8 cellular contexts compared by ENCODE assay signal in the genomic region with DNA sequence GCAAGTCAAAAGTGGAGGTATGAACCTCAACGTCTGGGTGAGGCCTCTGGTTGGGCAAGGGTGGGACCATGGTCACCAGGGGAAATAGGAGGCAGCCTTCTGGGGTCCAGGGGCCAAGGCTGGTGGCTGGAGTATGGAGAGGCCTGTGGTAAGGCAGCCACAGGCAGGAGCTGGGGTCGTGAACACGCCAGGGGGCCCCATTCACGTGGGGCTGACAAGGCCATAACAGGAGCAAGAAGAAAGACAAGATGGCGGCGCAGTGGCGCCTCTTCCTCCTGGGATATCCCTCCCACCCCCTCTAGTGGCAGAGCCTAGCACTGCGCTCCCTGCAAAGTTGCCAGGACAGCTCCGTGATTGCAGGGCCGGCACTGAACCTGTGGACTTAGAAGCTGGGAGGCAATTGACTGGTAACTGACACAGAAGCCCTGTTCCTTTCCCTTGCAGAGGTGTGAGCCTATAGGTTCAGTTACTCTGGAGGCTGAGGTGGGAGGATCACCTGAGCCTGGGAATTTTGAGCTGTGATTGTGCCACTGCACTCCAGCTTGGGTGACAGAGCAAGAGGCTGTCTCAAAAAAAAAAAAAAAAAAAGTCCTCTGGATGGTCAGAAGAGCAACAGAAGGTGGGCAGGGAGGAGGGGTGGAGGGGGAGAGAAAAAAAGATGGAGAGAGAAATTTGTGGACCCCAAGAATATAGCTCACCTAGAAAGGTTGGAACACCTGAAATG. TPM values are rescaled to one million over a fixed set of nuclear protein-coding genes. Genes with fewer than 3 reads are reported as not detected.
DNase-seq lines count a peak whose midpoint lies in the region; ATAC-seq and TF ChIP-seq lines count a peak whose summit lies in the region.

No MANE protein-coding gene starts in this region.

- 24 to 34% methylated on average over 10 of the region's 10 CpGs for whole genome bisulfite sequencing in lower leg skin, 2 donors

- intact Hi-C loops in lower leg skin (cut with DNase I; ENCODE audit: low total_unique reads) = loop anchor here (10.0 kb wide), 1 partner anchor 92 kb away; no protein-coding TSS in a partner anchor

- peak; percentile 40 for TF ChIP-seq CTCF in coronary artery (IDR thresholded peaks at IDR 0.05)
- no peak for TF ChIP-seq CTCF in lower leg skin (IDR thresholded peaks at IDR 0.05)

- no peak for TF ChIP-seq POLR2A in lower leg skin (IDR thresholded peaks at IDR 0.05)

- DNase-seq in AG08396 (ENCODE audit: low spot score) (peak; percentile 75), NCI-H2227 treated with DMSO at 0.1 percent for 48 hours (lab: John Stamatoyannopoulos, UW) (peak; percentile 70), coronary artery (ENCODE audit: low spot score) (no peak), lower leg skin (ENCODE audit: low spot score in 2 of 2) (peak; percentile 26 to 93)
- DNase-seq in activated CD4-positive, alpha-beta T cell treated with anti-CD3 and anti-CD28 coated beads, Interleukin-2, amount 50 U/mL, for 1 hour = peak; percentile 65
- peak; percentile 28 for DNase-seq in stimulated activated CD8-positive, alpha-beta memory T cell treated with anti-CD3 and anti-CD28 coated beads, Interleukin-12 subunit alpha, Interleukin-12 subunit beta, amount 100 ng/mL, for 1 hour (ENCODE audit: low read depth)

- H3K4me3 ChIP-seq in coronary artery (no peak overlapping the region), lower leg skin (ENCODE audit: low read depth, poor library complexity, severe bottlenecking) (no peak overlapping the region)

- no peak overlapping the region for H3K27ac ChIP-seq in coronary artery

- peak; percentile 79 for ATAC-seq in GM21360 (IDR thresholded peaks at IDR 0.05; ENCODE audit: unreplicated experiment)
- no peak for ATAC-seq in HG03280 (IDR thresholded peaks at IDR 0.05; ENCODE audit: unreplicated experiment)

RNA-seq across cellular contexts. Expression of a gene that starts 19.7 kb away (rescaled TPM):
- total RNA-seq in lower leg skin = 1 to 10 TPM in 3 of 4 donors, not detected in 1; 1.8 to 7.0 (median 5.7) TPM

RNA-seq across cellular contexts. Expression of a gene that starts 50.8 kb away (rescaled TPM):
- not detected for total RNA-seq in lower leg skin

RNA-seq across cellular contexts. Expression of a gene that starts 55.3 kb away (rescaled TPM):
- not detected for total RNA-seq in lower leg skin
